ENCODE assay signal across 8 cellular contexts in the genomic region with DNA sequence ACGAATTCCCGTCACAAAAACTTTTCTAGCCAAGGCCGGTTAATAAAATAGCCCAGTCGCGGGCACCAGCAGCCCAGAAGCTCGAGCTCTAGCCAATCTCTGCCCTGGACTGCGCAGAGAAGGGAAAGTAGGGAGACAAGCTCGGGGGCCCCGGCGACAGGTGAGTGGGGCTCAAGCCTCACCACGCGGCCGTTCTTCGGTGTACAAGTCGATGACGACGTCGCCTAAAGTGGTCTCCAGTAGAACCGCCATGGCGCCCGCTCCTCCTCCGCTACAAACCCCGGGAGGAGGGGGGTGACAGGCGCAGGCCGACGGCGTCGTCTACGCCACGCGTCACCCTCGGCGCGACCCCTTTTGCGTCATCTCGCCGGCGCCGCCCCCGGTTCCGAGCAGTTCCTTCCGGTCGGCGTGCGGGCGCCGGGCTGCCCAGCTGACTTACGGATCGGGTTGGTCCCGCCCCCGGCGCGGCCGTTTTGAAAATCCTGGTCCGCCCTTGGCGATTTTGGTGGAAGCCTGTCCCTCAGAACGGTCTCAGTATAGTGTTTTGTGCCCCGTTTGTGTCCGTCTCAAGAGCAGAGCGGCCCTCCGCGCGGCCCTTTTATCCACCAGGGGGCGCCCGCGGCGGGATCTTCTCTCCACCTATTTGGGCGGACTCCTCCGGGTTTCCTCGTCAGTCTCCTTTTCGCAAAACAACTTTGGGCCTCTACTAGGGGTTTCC. TPM values are rescaled to one million over a fixed set of nuclear protein-coding genes. Genes with fewer than 3 reads are reported as not detected.
DNase-seq lines count a peak whose midpoint lies in the region; ATAC-seq, FAIRE-seq and TF ChIP-seq lines count a peak whose summit lies in the region.

A gene with protein sequence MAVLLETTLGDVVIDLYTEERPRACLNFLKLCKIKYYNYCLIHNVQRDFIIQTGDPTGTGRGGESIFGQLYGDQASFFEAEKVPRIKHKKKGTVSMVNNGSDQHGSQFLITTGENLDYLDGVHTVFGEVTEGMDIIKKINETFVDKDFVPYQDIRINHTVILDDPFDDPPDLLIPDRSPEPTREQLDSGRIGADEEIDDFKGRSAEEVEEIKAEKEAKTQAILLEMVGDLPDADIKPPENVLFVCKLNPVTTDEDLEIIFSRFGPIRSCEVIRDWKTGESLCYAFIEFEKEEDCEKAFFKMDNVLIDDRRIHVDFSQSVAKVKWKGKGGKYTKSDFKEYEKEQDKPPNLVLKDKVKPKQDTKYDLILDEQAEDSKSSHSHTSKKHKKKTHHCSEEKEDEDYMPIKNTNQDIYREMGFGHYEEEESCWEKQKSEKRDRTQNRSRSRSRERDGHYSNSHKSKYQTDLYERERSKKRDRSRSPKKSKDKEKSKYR (minus strand): TSS at position 290 of the 718 bp plus-strand sequence. CDS start 38 bp downstream, at position 252.

- H3K36me3 Mint-ChIP-seq in Calu3 (ENCODE audit: insufficient read depth, unreplicated experiment) (peaks cover 30% of the 10 kb centered on the region), endodermal cell (ENCODE audit: low read depth) (peaks cover under 1% of the 10 kb centered on the region)

- BruUV-seq in Calu3 (replicated peaks; lab: Mats Ljungman, UMichigan): no TSS peak

- peak; percentile 82 for TF ChIP-seq CTCF in Calu3 (IDR thresholded peaks at IDR 0.05; ENCODE audit: unreplicated experiment)
- peak; percentile 100 for TF ChIP-seq CTCF in endodermal cell (conservative IDR thresholded peaks at IDR 0.05)

- ATAC-seq in GM21367 (IDR thresholded peaks at IDR 0.05; ENCODE audit: unreplicated experiment): peak; percentile 74

- H3K4me1 Mint-ChIP-seq in Calu3 (ENCODE audit: low read depth, unreplicated experiment): peaks cover 10% of the 10 kb centered on the region
- peaks cover 13% of the 10 kb centered on the region for H3K4me1 Mint-ChIP-seq in endodermal cell

- H3K27ac ChIP-seq in endodermal cell (ENCODE audit: low read depth, low read length) (peak within 1 kb of the TSS; percentile 93), mesodermal cell (ENCODE audit: low read depth, low read length, severe bottlenecking) (peak within 1 kb of the TSS; percentile 99)

- no peaks in the 10 kb centered on the region for H3K27me3 ChIP-seq in NT2/D1 (ENCODE audit: insufficient read depth, insufficient read length)
- peaks cover 25% of the 10 kb centered on the region for H3K27me3 ChIP-seq in endodermal cell (ENCODE audit: control insufficient read depth, insufficient read depth, low read length, poor library complexity, severe bottlenecking)

- 0% methylated on average over 16 to 71 of the region's 71 CpGs for WGBS in endodermal cell (ENCODE audit: insufficient coverage in 1 of 2, insufficient read length in 1 of 2), 2 experiments
- WGBS in mesodermal cell (ENCODE audit: insufficient coverage in 2 of 2), 2 experiments: 0 to 1% methylated on average over 52 to 61 of the region's 71 CpGs

- FAIRE-seq in HTR-8/SVneo (lab: Jason Lieb, UNC): peak; percentile 87

- H3K4me1 ChIP-seq in NT2/D1 (ENCODE audit: insufficient read depth, insufficient read length): no peaks in the 10 kb centered on the region
- no peaks in the 10 kb centered on the region for H3K4me1 ChIP-seq in endodermal cell (ENCODE audit: control insufficient read depth, insufficient read depth, low read length)
- no peaks in the 10 kb centered on the region for H3K4me1 ChIP-seq in mesodermal cell (ENCODE audit: control insufficient read depth, insufficient read depth, low read length, poor library complexity, severe bottlenecking)

- no peaks in the 10 kb centered on the region for H3K9me3 Mint-ChIP-seq in Calu3 (ENCODE audit: low read depth, unreplicated experiment)
- no peaks in the 10 kb centered on the region for H3K9me3 Mint-ChIP-seq in endodermal cell

- H3K4me3 ChIP-seq in NT2/D1 (ENCODE audit: insufficient read length, low read depth): peak within 1 kb of the TSS; percentile 86
- peak within 1 kb of the TSS; percentile 99 for H3K4me3 ChIP-seq in endodermal cell (ENCODE audit: low read length)
- H3K4me3 ChIP-seq in mesodermal cell (ENCODE audit: extremely low read depth, insufficient read depth, low read length, poor library complexity, severe bottlenecking): peak within 1 kb of the TSS; percentile 99

- DNase-seq in Calu3 (peak; percentile 93), HTR-8/SVneo (ENCODE audit: insufficient read length, low spot score) (peak; percentile 80), NT2/D1 (ENCODE audit: low read depth, low spot score) (peak; percentile 82), endodermal cell (peak; percentile 97)
- DNase-seq in activated CD8-positive, alpha-beta memory T cell treated with anti-CD3 and anti-CD28 coated beads, Interleukin-2, amount 50 U/mL, for 1 hour (ENCODE audit: extremely low read depth): peak; percentile 82
- DNase-seq in stimulated activated CD8-positive, alpha-beta memory T cell treated with anti-CD3 and anti-CD28 coated beads, Interleukin-15, amount 100 ng/mL, for 4 hours (ENCODE audit: low read depth in 2 of 2): peak; percentile 89 to 90

- H3K27ac Mint-ChIP-seq in Calu3 (ENCODE audit: unreplicated experiment) (peak within 1 kb of the TSS; percentile 90), endodermal cell (peak within 1 kb of the TSS; percentile 97)

- H3K9me3 ChIP-seq in NT2/D1 (ENCODE audit: insufficient read depth, low read length) (no peaks in the 10 kb centered on the region), endodermal cell (ENCODE audit: control insufficient read depth, low read length) (no peaks in the 10 kb centered on the region), mesodermal cell (ENCODE audit: control insufficient read depth, low read length) (no peaks in the 10 kb centered on the region)

- peaks cover 3% of the 10 kb centered on the region for H3K36me3 ChIP-seq in NT2/D1 (ENCODE audit: insufficient read depth, insufficient read length, low read length)
- peaks cover 5% of the 10 kb centered on the region for H3K36me3 ChIP-seq in endodermal cell (ENCODE audit: control insufficient read depth, insufficient read depth, low read length)
- H3K36me3 ChIP-seq in mesodermal cell (ENCODE audit: control insufficient read depth, insufficient read depth, low read length): peaks cover under 1% of the 10 kb centered on the region

- intact Hi-C loops in Calu3 (cut with micrococcal nuclease; ENCODE audit: unreplicated experiment): loop anchor here (5.0 to 10.0 kb wide), 2 partner anchors 101 to 379 kb away; a partner anchor contains a TSS

- H3K27me3 Mint-ChIP-seq in Calu3 (ENCODE audit: unreplicated experiment) (peaks cover 13% of the 10 kb centered on the region), endodermal cell (ENCODE audit: insufficient read depth) (peaks cover 21% of the 10 kb centered on the region)

- CTCF ChIA-PET in Calu3 (lab: Charles Lee): interaction anchor here (0.5 kb wide), 1 partner anchor 32 kb away, joined by 3 read pairs; no protein-coding TSS in a partner anchor

- peak within 1 kb of the TSS; percentile 95 for H3K9ac ChIP-seq in NT2/D1 (ENCODE audit: insufficient read length, low read depth)
- H3K9ac ChIP-seq in endodermal cell (ENCODE audit: extremely low read depth, low read length, poor library complexity, severe bottlenecking): peak within 1 kb of the TSS; percentile 99

- H3K4me3 Mint-ChIP-seq in Calu3 (ENCODE audit: low read depth, unreplicated experiment) (peak within 1 kb of the TSS; percentile 84), endodermal cell (peak within 1 kb of the TSS; percentile 94)

RNA-seq across cellular contexts. Expression of the gene that starts here (rescaled TPM):
- total RNA-seq in Calu3 (2022) (21.5 and 22.6 TPM in 2 replicates), endodermal cell (10 to 100 TPM; 35.8 to 41.7 TPM)
- polyA plus RNA-seq in endodermal cell (2013, experiment 1 of 2): 32.2 TPM
- polyA plus RNA-seq in endodermal cell (2013, experiment 2 of 2): 33.2 TPM
- 35.7 TPM for polyA plus RNA-seq in mesodermal cell (2013, experiment 1 of 2)
- 45.3 TPM for polyA plus RNA-seq in mesodermal cell (2013, experiment 2 of 2)

Comparison
In these comparisons a context has a peak if more than half of its experiments do, and no peak if none do; other contexts are left out.
1. Peak in every context shown above with its lines: DNase-seq, ATAC-seq, H3K4me3 ChIP-seq and H3K27ac ChIP-seq.